1 cellular context compared by ENCODE assay signal in the genomic region with DNA sequence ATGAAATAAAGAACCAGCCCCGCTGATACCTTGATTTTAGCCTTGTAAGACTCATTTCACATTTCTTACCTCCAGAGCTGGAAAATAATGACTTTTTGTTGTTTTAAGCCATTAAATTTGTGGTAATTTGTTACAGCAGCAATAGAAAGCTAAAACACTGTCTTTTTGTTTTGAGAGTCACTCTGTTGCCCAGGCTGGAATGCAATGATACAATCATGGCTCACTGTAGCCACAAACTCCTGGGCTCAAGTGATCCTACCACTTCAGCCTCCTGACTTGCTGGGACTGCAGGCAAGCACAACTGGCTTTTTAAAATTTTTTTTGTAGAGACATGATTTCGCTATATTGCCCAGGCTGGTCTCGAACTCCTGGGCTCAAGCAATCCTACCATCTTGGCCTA.
TF ChIP-seq lines count a peak whose summit lies in the region.

No MANE protein-coding gene starts in this region.

TF ChIP-seq in GM23338, 12 proteins besides CTCF, POLR2A, EP300 and RAD21 (continued from another document):
- TF ChIP-seq, protein P1, sequence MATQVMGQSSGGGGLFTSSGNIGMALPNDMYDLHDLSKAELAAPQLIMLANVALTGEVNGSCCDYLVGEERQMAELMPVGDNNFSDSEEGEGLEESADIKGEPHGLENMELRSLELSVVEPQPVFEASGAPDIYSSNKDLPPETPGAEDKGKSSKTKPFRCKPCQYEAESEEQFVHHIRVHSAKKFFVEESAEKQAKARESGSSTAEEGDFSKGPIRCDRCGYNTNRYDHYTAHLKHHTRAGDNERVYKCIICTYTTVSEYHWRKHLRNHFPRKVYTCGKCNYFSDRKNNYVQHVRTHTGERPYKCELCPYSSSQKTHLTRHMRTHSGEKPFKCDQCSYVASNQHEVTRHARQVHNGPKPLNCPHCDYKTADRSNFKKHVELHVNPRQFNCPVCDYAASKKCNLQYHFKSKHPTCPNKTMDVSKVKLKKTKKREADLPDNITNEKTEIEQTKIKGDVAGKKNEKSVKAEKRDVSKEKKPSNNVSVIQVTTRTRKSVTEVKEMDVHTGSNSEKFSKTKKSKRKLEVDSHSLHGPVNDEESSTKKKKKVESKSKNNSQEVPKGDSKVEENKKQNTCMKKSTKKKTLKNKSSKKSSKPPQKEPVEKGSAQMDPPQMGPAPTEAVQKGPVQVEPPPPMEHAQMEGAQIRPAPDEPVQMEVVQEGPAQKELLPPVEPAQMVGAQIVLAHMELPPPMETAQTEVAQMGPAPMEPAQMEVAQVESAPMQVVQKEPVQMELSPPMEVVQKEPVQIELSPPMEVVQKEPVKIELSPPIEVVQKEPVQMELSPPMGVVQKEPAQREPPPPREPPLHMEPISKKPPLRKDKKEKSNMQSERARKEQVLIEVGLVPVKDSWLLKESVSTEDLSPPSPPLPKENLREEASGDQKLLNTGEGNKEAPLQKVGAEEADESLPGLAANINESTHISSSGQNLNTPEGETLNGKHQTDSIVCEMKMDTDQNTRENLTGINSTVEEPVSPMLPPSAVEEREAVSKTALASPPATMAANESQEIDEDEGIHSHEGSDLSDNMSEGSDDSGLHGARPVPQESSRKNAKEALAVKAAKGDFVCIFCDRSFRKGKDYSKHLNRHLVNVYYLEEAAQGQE (IDR thresholded peaks at IDR 0.05; ENCODE audit: unreplicated experiment), result no peak
- TF ChIP-seq POLR2AphosphoS5 (IDR thresholded peaks at IDR 0.05; ENCODE audit: low read depth) (no peak), CREB1 (CRISPR knock-in tag; IDR thresholded peaks at IDR 0.05; ENCODE audit: low read depth) (no peak), JUNB (IDR thresholded peaks at IDR 0.05; ENCODE audit: unreplicated experiment) (no peak)
- TF ChIP-seq, protein P2, sequence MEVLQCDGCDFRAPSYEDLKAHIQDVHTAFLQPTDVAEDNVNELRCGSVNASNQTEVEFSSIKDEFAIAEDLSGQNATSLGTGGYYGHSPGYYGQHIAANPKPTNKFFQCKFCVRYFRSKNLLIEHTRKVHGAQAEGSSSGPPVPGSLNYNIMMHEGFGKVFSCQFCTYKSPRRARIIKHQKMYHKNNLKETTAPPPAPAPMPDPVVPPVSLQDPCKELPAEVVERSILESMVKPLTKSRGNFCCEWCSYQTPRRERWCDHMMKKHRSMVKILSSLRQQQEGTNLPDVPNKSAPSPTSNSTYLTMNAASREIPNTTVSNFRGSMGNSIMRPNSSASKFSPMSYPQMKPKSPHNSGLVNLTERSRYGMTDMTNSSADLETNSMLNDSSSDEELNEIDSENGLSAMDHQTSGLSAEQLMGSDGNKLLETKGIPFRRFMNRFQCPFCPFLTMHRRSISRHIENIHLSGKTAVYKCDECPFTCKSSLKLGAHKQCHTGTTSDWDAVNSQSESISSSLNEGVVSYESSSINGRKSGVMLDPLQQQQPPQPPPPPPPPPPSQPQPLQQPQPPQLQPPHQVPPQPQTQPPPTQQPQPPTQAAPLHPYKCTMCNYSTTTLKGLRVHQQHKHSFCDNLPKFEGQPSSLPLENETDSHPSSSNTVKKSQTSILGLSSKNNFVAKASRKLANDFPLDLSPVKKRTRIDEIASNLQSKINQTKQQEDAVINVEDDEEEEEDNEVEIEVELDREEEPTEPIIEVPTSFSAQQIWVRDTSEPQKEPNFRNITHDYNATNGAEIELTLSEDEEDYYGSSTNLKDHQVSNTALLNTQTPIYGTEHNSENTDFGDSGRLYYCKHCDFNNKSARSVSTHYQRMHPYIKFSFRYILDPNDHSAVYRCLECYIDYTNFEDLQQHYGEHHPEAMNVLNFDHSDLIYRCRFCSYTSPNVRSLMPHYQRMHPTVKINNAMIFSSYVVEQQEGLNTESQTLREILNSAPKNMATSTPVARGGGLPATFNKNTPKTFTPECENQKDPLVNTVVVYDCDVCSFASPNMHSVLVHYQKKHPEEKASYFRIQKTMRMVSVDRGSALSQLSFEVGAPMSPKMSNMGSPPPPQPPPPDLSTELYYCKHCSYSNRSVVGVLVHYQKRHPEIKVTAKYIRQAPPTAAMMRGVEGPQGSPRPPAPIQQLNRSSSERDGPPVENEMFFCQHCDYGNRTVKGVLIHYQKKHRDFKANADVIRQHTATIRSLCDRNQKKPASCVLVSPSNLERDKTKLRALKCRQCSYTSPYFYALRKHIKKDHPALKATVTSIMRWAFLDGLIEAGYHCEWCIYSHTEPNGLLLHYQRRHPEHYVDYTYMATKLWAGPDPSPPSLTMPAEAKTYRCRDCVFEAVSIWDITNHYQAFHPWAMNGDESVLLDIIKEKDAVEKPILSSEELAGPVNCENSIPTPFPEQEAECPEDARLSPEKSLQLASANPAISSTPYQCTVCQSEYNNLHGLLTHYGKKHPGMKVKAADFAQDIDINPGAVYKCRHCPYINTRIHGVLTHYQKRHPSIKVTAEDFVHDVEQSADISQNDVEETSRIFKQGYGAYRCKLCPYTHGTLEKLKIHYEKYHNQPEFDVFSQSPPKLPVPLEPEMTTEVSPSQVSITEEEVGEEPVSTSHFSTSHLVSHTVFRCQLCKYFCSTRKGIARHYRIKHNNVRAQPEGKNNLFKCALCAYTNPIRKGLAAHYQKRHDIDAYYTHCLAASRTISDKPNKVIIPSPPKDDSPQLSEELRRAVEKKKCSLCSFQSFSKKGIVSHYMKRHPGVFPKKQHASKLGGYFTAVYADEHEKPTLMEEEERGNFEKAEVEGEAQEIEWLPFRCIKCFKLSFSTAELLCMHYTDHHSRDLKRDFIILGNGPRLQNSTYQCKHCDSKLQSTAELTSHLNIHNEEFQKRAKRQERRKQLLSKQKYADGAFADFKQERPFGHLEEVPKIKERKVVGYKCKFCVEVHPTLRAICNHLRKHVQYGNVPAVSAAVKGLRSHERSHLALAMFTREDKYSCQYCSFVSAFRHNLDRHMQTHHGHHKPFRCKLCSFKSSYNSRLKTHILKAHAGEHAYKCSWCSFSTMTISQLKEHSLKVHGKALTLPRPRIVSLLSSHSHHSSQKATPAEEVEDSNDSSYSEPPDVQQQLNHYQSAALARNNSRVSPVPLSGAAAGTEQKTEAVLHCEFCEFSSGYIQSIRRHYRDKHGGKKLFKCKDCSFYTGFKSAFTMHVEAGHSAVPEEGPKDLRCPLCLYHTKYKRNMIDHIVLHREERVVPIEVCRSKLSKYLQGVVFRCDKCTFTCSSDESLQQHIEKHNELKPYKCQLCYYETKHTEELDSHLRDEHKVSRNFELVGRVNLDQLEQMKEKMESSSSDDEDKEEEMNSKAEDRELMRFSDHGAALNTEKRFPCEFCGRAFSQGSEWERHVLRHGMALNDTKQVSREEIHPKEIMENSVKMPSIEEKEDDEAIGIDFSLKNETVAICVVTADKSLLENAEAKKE (CRISPR knock-in tag; IDR thresholded peaks at IDR 0.05), result no peak
